ENCODE assay signal across 21 cellular contexts in the genomic region with DNA sequence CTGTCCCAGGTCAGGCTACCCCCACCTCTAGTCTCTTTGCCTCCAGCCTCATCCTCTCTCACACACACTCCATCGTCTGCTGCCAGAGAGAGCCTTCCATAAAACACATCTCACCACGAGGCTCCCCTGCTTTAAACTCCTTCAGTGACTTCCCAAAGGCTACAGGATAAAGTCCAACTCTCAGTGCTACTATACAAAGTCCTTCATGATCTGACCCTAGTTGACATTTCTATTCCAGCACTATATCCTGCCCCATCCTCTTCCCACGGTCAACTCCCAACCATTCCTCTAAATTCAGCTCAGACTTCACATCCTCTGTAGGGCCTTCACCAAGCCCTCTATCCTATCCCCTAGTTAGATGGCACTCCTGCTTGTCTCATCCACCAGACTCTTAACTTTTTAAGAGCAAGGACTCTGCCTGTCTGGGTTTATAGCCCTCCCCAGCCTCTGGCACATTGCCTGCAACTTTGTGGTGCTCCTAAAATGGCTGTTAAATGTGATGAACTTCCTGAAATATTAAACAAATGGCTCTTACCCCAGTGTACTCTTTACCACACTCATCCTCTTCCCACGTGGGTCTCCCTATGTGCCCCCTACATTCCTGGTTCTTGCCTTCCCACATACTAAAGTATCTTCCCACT. TPM values are rescaled to one million over a fixed set of nuclear protein-coding genes. Genes with fewer than 3 reads are reported as not detected.
DNase-seq lines count a peak whose midpoint lies in the region; ATAC-seq, FAIRE-seq and TF ChIP-seq lines count a peak whose summit lies in the region.
"Had no signal": no experiment of that assay in that cellular context is flagged by ENCODE, and none has a peak within 500 bp of the region (broad histone marks: within the 10 kb centered on the region; RNA-seq: fewer than 3 reads in every experiment).

No MANE protein-coding gene starts in this region.

- H3K4me1 ChIP-seq in subcutaneous abdominal adipose tissue (ENCODE audit: control insufficient read depth in 5 of 5, insufficient read depth in 5 of 5, low read length in 5 of 5) (peaks cover 7 to 46% (median 34%) of the 10 kb centered on the region in 5 donors), body of pancreas (no peaks in the 10 kb centered on the region)

- intact Hi-C loops in body of pancreas (cut with DNase I): loop anchor here (10.0 kb wide), 1 partner anchor 218 kb away; no protein-coding TSS in a partner anchor

- no peak for ATAC-seq in body of pancreas
- no peak for ATAC-seq in HG02884 (IDR thresholded peaks at IDR 0.05; ENCODE audit: unreplicated experiment)
- ATAC-seq: CD8-positive, alpha-beta T cell; HCT116; PC-3 had no signal

- DNase-seq in EH (ENCODE audit: low read depth) (peak; percentile 30), Kasumi-1 (lab: John Stamatoyannopoulos, UW) (peak; percentile 63 to 66), bronchial epithelial cell (ENCODE audit: low read depth) (no peak), ACHN (no peak), body of pancreas (no peak)
- DNase-seq: C1 segment of cervical spinal cord; CD8-positive, alpha-beta T cell; DMS153; GOT3; NCI-H1694; NCI-H2081; NCI-H2171 treated with DMSO at 0.1 percent for 48 hours; NCI-H526 treated with DMSO at 0.1 percent for 48 hours; PC-3; SHP77 had no signal

- in situ Hi-C loops in ACHN (cut with HindIII; ENCODE audit: low pct_ligation_motif_present, low pct_unique_long_range_greater_than_20kb, low sequenced_read_pairs): no loop called here

- 83 to 89% methylated on average over 4 of the region's 4 CpGs for WGBS in body of pancreas, 2 donors

- peak; percentile 50 for FAIRE-seq in bronchial epithelial cell (lab: Jason Lieb, UNC)
- FAIRE-seq: G401.6, GM12892 had no signal

- H3K27me3 ChIP-seq in bronchial epithelial cell (ENCODE audit: control insufficient read depth, insufficient read depth, low read length) (no peaks in the 10 kb centered on the region), subcutaneous abdominal adipose tissue (ENCODE audit: control insufficient read depth in 5 of 5, insufficient read depth in 4 of 5, low read length in 5 of 5) (no peaks in the 10 kb centered on the region), body of pancreas (no peaks in the 10 kb centered on the region)

- peak overlapping the region in 3 of 5 donors; percentile 5 to 31 (median 29) for H3K9ac ChIP-seq in subcutaneous abdominal adipose tissue (ENCODE audit: low read length in 5 of 5)

- H3K36me3 ChIP-seq in bronchial epithelial cell (ENCODE audit: control insufficient read depth, insufficient read depth, low read length) (peaks cover 3% of the 10 kb centered on the region), subcutaneous abdominal adipose tissue (ENCODE audit: control insufficient read depth in 5 of 5, insufficient read depth in 5 of 5, low read length in 5 of 5) (no peaks in the 10 kb centered on the region), body of pancreas (replicated peaks in 1 of 2; ENCODE audit: insufficient read depth in 1 of 2, low read depth in 2 of 2) (no peaks in the 10 kb centered on the region)

- no peak for TF ChIP-seq POLR2A in body of pancreas (IDR thresholded peaks at IDR 0.05)

- H3K27ac ChIP-seq in subcutaneous abdominal adipose tissue (ENCODE audit: low read depth, low read length) (peak overlapping the region; percentile 33), body of pancreas (no peak overlapping the region)
- H3K27ac ChIP-seq: SK-N-MC had no signal

- no peaks in the 10 kb centered on the region for H3K9me3 ChIP-seq in subcutaneous abdominal adipose tissue (ENCODE audit: control insufficient read depth in 5 of 5, low read length in 5 of 5)
- no peaks in the 10 kb centered on the region for H3K9me3 ChIP-seq in body of pancreas

- TF ChIP-seq CTCF in bronchial epithelial cell (IDR thresholded peaks at IDR 0.05; ENCODE audit: insufficient read depth, low read length, severe bottlenecking): no peak
- no peak for TF ChIP-seq CTCF in body of pancreas (IDR thresholded peaks at IDR 0.05)

- H3K4me3 ChIP-seq in bronchial epithelial cell (ENCODE audit: low read depth, low read length) (no peak overlapping the region), subcutaneous abdominal adipose tissue (ENCODE audit: low read depth in 1 of 5, low read length in 5 of 5) (peak overlapping the region in 1 of 5 donors; percentile 13), body of pancreas (no peak overlapping the region)
- H3K4me3 ChIP-seq: SK-N-MC had no signal

RNA-seq across cellular contexts. Expression of a gene that starts 36.1 kb away (rescaled TPM):
- total RNA-seq in bronchial epithelial cell (19.0 and 21.1 TPM in 2 replicates), body of pancreas (10 to 100 TPM; 13.7 to 55.0 TPM)

Comparison
In these comparisons a context has a peak if more than half of its experiments do, and no peak if none do; other contexts are left out.
1. DNase-seq: peak in EH (single experiment) and Kasumi-1 (2 of 2); none in bronchial epithelial cell (single experiment), ACHN (single experiment) and body of pancreas (0 of 4).